ENCODE assay signal across 8 cellular contexts in genomic region chr17:74467221-74467951, GRCh38. TPM values are rescaled to one million over a fixed set of nuclear protein-coding genes. Genes with fewer than 3 reads are reported as not detected.
DNase-seq lines count a peak whose midpoint lies in the region; ATAC-seq, FAIRE-seq and TF ChIP-seq lines count a peak whose summit lies in the region.

No MANE protein-coding gene starts in this region.

- H3K36me3 Mint-ChIP-seq in activated CD4-positive, alpha-beta memory T cell treated with anti-CD3 and anti-CD28 coated beads, Interleukin-2, amount 10 ng/mL, durations not matched to agents 7 days and 5 days (ENCODE audit: low read depth), result peaks cover 34% of the 10 kb centered on the region
- H3K36me3 Mint-ChIP-seq in natural killer cell, result peaks cover 10% of the 10 kb centered on the region

- no peak overlapping the region for H3K4me3 Mint-ChIP-seq in activated CD4-positive, alpha-beta memory T cell treated with anti-CD3 and anti-CD28 coated beads, Interleukin-2, amount 10 ng/mL, durations not matched to agents 7 days and 5 days
- H3K4me3 Mint-ChIP-seq in natural killer cell, result no peak overlapping the region

- H3K27ac Mint-ChIP-seq in activated CD4-positive, alpha-beta memory T cell treated with anti-CD3 and anti-CD28 coated beads, Interleukin-2, amount 10 ng/mL, durations not matched to agents 7 days and 5 days, result peak overlapping the region; percentile 88
- H3K27ac Mint-ChIP-seq in natural killer cell, result no peak overlapping the region

- peak; percentile 23 for DNase-seq in activated naive CD4-positive, alpha-beta T cell treated with Interleukin-2 at 50 U/mL for 16 hours
- no peak for DNase-seq in activated naive CD4-positive, alpha-beta T cell treated with anti-CD3 and anti-CD28 coated beads, Interleukin-2, amount 50 U/mL, for 16 hours
- peak; percentile 48 for DNase-seq in activated CD4-positive, alpha-beta memory T cell treated with anti-CD3 and anti-CD28 coated beads, Interleukin-2, amount 10 ng/mL, durations not matched to agents 7 days and 5 days
- DNase-seq in natural killer cell, result no peak
- DNase-seq in HTR-8/SVneo (ENCODE audit: insufficient read length, low spot score), result no peak
- DNase-seq in NCI-H1105 treated with DMSO at 0.1 percent for 48 hours (lab: John Stamatoyannopoulos, UW), result no peak
- DNase-seq in omental fat pad (ENCODE audit: low spot score), result no peak

- POLR2A ChIA-PET in activated CD4-positive, alpha-beta memory T cell treated with anti-CD3 and anti-CD28 coated beads, Interleukin-2, amount 10 ng/mL, durations not matched to agents 7 days and 5 days (lab: Charles Lee), result interaction anchor here (1.1 to 1.2 kb wide), 2 partner anchors 16 to 88 kb away, joined by 3 to 4 read pairs; no protein-coding TSS in a partner anchor

- H3K27me3 Mint-ChIP-seq in activated CD4-positive, alpha-beta memory T cell treated with anti-CD3 and anti-CD28 coated beads, Interleukin-2, amount 10 ng/mL, durations not matched to agents 7 days and 5 days, result no peaks in the 10 kb centered on the region
- no peaks in the 10 kb centered on the region for H3K27me3 Mint-ChIP-seq in natural killer cell (ENCODE audit: low read depth in 2 of 2)

- no peak for FAIRE-seq in HTR-8/SVneo (lab: Jason Lieb, UNC)

- TF ChIP-seq CTCF in natural killer cell (IDR thresholded peaks at IDR 0.05), result no peak
- no peak for TF ChIP-seq CTCF in omental fat pad (IDR thresholded peaks at IDR 0.05)

- peaks cover 38% of the 10 kb centered on the region for H3K4me1 Mint-ChIP-seq in activated CD4-positive, alpha-beta memory T cell treated with anti-CD3 and anti-CD28 coated beads, Interleukin-2, amount 10 ng/mL, durations not matched to agents 7 days and 5 days
- H3K4me1 Mint-ChIP-seq in natural killer cell, result peaks cover 39 to 47% of the 10 kb centered on the region in 2 donors

- intact Hi-C loops in natural killer cell (cut with micrococcal nuclease), result no loop called here

- CTCF ChIA-PET in activated CD4-positive, alpha-beta memory T cell treated with anti-CD3 and anti-CD28 coated beads, Interleukin-2, amount 10 ng/mL, durations not matched to agents 7 days and 5 days (lab: Charles Lee), result interaction anchor here (1.0 to 1.9 kb wide), 2 partner anchors 9 to 258 kb away, joined by 3 to 7 read pairs; no protein-coding TSS in a partner anchor

- no peaks in the 10 kb centered on the region for H3K9me3 Mint-ChIP-seq in activated CD4-positive, alpha-beta memory T cell treated with anti-CD3 and anti-CD28 coated beads, Interleukin-2, amount 10 ng/mL, durations not matched to agents 7 days and 5 days
- H3K9me3 Mint-ChIP-seq in natural killer cell, result no peaks in the 10 kb centered on the region

- peak; percentile 65 for ATAC-seq in HG02981 (IDR thresholded peaks at IDR 0.05; ENCODE audit: unreplicated experiment)
- ATAC-seq in natural killer cell, result peak; percentile 22 to 35 (median 32)
- ATAC-seq in omental fat pad (ENCODE audit: low FRiP score), result no peak

RNA-seq across cellular contexts. Expression of gene CD300A, which starts 1.0 kb away (rescaled TPM):
- 10 to 100 TPM; 69.5 to 74.2 TPM for total RNA-seq in activated CD4-positive, alpha-beta memory T cell treated with anti-CD3 and anti-CD28 coated beads, Interleukin-2, amount 10 ng/mL, durations not matched to agents 7 days and 5 days
- 100 to 1,000 TPM; 287 to 370 (median 295) TPM for total RNA-seq in natural killer cell
- total RNA-seq in omental fat pad, result 10 to 100 TPM in 3 of 4 donors, 1 to 10 TPM in 1; 4.8 to 24.6 (median 16.6) TPM

RNA-seq across cellular contexts. Expression of gene GPRC5C, which starts 35.5 kb away (rescaled TPM):
- 1 to 10 TPM in 1 of 2 experiments, under 1 TPM in 1; 0.68 to 1.2 TPM for total RNA-seq in activated CD4-positive, alpha-beta memory T cell treated with anti-CD3 and anti-CD28 coated beads, Interleukin-2, amount 10 ng/mL, durations not matched to agents 7 days and 5 days
- total RNA-seq in natural killer cell (under 1 TPM; 0.26 to 0.60 (median 0.29) TPM), omental fat pad (10 to 100 TPM; 11.5 to 29.0 (median 16.0) TPM)

Comparison
In these comparisons a context has a peak if more than half of its experiments do, and no peak if none do; other contexts are left out.
1. DNase-seq: peak in activated naive CD4-positive, alpha-beta T cell treated with Interleukin-2 at 50 U/mL for 16 hours (single experiment) and activated CD4-positive, alpha-beta memory T cell treated with anti-CD3 and anti-CD28 coated beads, Interleukin-2, amount 10 ng/mL, durations not matched to agents 7 days and 5 days (single experiment); none in activated naive CD4-positive, alpha-beta T cell treated with anti-CD3 and anti-CD28 coated beads, Interleukin-2, amount 50 U/mL, for 16 hours (single experiment), natural killer cell (single experiment), HTR-8/SVneo (single experiment), NCI-H1105 treated with DMSO at 0.1 percent for 48 hours (single experiment) and omental fat pad (single experiment).
2. RNA of gene GPRC5C, which starts 35.5 kb away (total RNA-seq): 11.5 to 29.0 TPM in omental fat pad; 0.68 to 1.2 TPM in activated CD4-positive, alpha-beta memory T cell treated with anti-CD3 and anti-CD28 coated beads, Interleukin-2, amount 10 ng/mL, durations not matched to agents 7 days and 5 days and 0.26 to 0.60 TPM in natural killer cell; every median in the first group is over 4 times any median in the second.